ENCODE assay signal across 29 cellular contexts in the genomic region with DNA sequence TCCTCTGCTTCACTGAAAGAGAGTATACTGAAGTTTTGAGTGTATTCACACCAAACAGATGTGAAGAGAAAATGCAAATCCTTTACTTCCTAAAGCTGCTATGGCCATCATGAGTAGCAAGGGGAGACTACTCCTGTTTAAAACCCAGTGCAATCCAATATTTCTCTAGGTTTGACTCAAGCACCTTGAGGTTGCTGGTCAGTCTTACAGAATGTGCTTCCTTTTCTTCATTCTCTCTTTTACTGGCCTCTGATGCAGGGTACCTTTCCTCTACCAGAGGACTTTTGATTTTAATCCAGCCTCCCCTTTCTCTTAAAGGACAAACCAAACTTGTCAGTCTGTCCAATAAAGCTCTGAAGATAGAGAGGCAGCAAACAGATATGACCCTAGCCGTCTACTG.
"Had no signal": no experiment of that assay in that cellular context is flagged by ENCODE, and none has a peak within 500 bp of the region (broad histone marks: within the 10 kb centered on the region; RNA-seq: fewer than 3 reads in every experiment).

No MANE protein-coding gene starts in this region.

- H3K4me3 Mint-ChIP-seq: dendritic cell treated with granulocyte-macrophage colony-stimulating factor and Interleukin-4, amounts not matched to agents 40 ng/mL and 50 ng/mL, for 4 days; effector memory CD8-positive, alpha-beta T cell; endodermal cell had no signal

- H3K36me3 ChIP-seq: colonic mucosa, esophagus muscularis mucosa, esophagus squamous epithelium, gastrocnemius medialis, gastroesophageal sphincter, heart left ventricle, heart right ventricle had no signal

- H3K4me3 ChIP-seq: colonic mucosa, coronary artery, dorsolateral prefrontal cortex, esophagus muscularis mucosa, esophagus squamous epithelium, gastrocnemius medialis, gastroesophageal sphincter, heart left ventricle, heart right ventricle had no signal

- H3K27ac ChIP-seq: colonic mucosa, coronary artery, epithelial cell of prostate, esophagus muscularis mucosa, esophagus squamous epithelium, foreskin keratinocyte, gastrocnemius medialis, gastroesophageal sphincter, heart left ventricle, heart right ventricle had no signal

- ATAC-seq: effector memory CD8-positive, alpha-beta T cell; esophagus mucosa; foreskin keratinocyte; gastrocnemius medialis; gastroesophageal sphincter; heart left ventricle; heart right ventricle had no signal

- H3K27me3 ChIP-seq: colonic mucosa, dorsolateral prefrontal cortex, esophagus muscularis mucosa, esophagus squamous epithelium, foreskin keratinocyte, gastrocnemius medialis, gastroesophageal sphincter, heart left ventricle, heart right ventricle had no signal

- H3K9me3 Mint-ChIP-seq: dendritic cell treated with granulocyte-macrophage colony-stimulating factor and Interleukin-4, amounts not matched to agents 40 ng/mL and 50 ng/mL, for 4 days; effector memory CD8-positive, alpha-beta T cell had no signal

- H3K27ac Mint-ChIP-seq: dendritic cell treated with granulocyte-macrophage colony-stimulating factor and Interleukin-4, amounts not matched to agents 40 ng/mL and 50 ng/mL, for 4 days; effector memory CD8-positive, alpha-beta T cell; endodermal cell had no signal

- DNase-seq: colonic mucosa; cortex of kidney; dermis blood vessel endothelial cell; dorsolateral prefrontal cortex; effector CD4-positive, alpha-beta T cell; effector CD8-positive, alpha-beta T cell; effector memory CD4-positive, alpha-beta T cell; effector memory CD8-positive, alpha-beta T cell; endodermal cell; erythroblast; esophagus squamous epithelium; foreskin fibroblast; foreskin keratinocyte; foreskin melanocyte; gastrocnemius medialis; glutamatergic neuron; head of caudate nucleus; heart left ventricle; heart right ventricle had no signal

- FAIRE-seq: colon, endometrium, endothelial cell of umbilical vein, frontal cortex had no signal

- H3K4me1 ChIP-seq: colonic mucosa, gastrocnemius medialis, heart left ventricle, heart right ventricle had no signal

- H3K27me3 Mint-ChIP-seq: dendritic cell treated with granulocyte-macrophage colony-stimulating factor and Interleukin-4, amounts not matched to agents 40 ng/mL and 50 ng/mL, for 4 days; effector memory CD8-positive, alpha-beta T cell had no signal

- H3K9me3 ChIP-seq: colonic mucosa, esophagus muscularis mucosa, esophagus squamous epithelium, gastrocnemius medialis, gastroesophageal sphincter, heart left ventricle, heart right ventricle had no signal
